In genomic region chr9:86286278-86286677, GRCh38 we compare ENCODE assay signal across 24 cellular contexts. TPM values are rescaled to one million over a fixed set of nuclear protein-coding genes. Genes with fewer than 3 reads are reported as not detected.
A peak's percentile ranks its signal among the peaks of the same experiment; 100 is the strongest.
DNase-seq lines count a peak whose midpoint lies in the region; ATAC-seq and TF ChIP-seq lines count a peak whose summit lies in the region.
"Had no signal": no experiment of that assay in that cellular context is flagged by ENCODE, and none has a peak within 500 bp of the region (broad histone marks: within the 10 kb centered on the region; RNA-seq: fewer than 3 reads in every experiment).

No MANE protein-coding gene starts in this region.

- H3K27me3 Mint-ChIP-seq in activated naive CD8-positive, alpha-beta T cell = no peaks in the 10 kb centered on the region
- H3K27me3 Mint-ChIP-seq in activated naive CD8-positive, alpha-beta T cell treated with anti-CD3 and anti-CD28 coated beads for 36 hours = no peaks in the 10 kb centered on the region
- H3K27me3 Mint-ChIP-seq in T-helper 17 cell = no peaks in the 10 kb centered on the region
- H3K27me3 Mint-ChIP-seq in stimulated activated naive B cell treated with anti-CD40 and anti-IgM and Interleukin-4, amounts not matched to agents 10 μg/mL and 1 μg/mL and 100 μg/mL, for 72 hours = no peaks in the 10 kb centered on the region
- H3K27me3 Mint-ChIP-seq: activated naive CD8-positive, alpha-beta T cell treated with anti-CD3 and anti-CD28 coated beads, Interleukin-2, amount 50 U/mL, for 24 hours had no signal

- CTCF ChIA-PET in HEK293T (lab: Yijun Ruan, JAX) = no interaction called here

- no peaks in the 10 kb centered on the region for H3K9me3 Mint-ChIP-seq in activated naive CD8-positive, alpha-beta T cell (ENCODE audit: low read depth)
- no peaks in the 10 kb centered on the region for H3K9me3 Mint-ChIP-seq in activated naive CD8-positive, alpha-beta T cell treated with anti-CD3 and anti-CD28 coated beads for 36 hours
- no peaks in the 10 kb centered on the region for H3K9me3 Mint-ChIP-seq in stimulated activated naive B cell treated with anti-CD40 and anti-IgM and Interleukin-4, amounts not matched to agents 10 μg/mL and 1 μg/mL and 100 μg/mL, for 72 hours
- H3K9me3 Mint-ChIP-seq: activated naive CD8-positive, alpha-beta T cell treated with anti-CD3 and anti-CD28 coated beads, Interleukin-2, amount 50 U/mL, for 24 hours; activated T-helper 2 cell treated with anti-CD3 and anti-CD28 coated beads, Interferon-gamma antibody, Interleukin-2, Interleukin-4, amounts not matched to agents 10 μg/mL and 5 μg/mL and 100 μg/mL, durations not matched to agents 14 hours and 24 hours and 36 hours had no signal

- no peak for TF ChIP-seq POLR2A in erythroblast (IDR thresholded peaks at IDR 0.05; ENCODE audit: low read length)
- no peak for TF ChIP-seq POLR2A in breast epithelium (IDR thresholded peaks at IDR 0.05)

- ATAC-seq in T-helper 17 cell = no peak
- ATAC-seq in stimulated activated naive B cell treated with anti-CD40 and anti-IgM and Interleukin-4, amounts not matched to agents 10 μg/mL and 1 μg/mL and 100 μg/mL, for 72 hours (replicated peaks) = no peak
- ATAC-seq: activated CD4-positive, CD25-positive, alpha-beta regulatory T cell treated with anti-CD3 and anti-CD28 coated beads, Interleukin-2, amount 50 U/mL, for 24 hours; activated naive CD8-positive, alpha-beta T cell treated with anti-CD3 and anti-CD28 coated beads, Interleukin-2, amount 50 U/mL, for 24 hours; body of pancreas; heart left ventricle; PC-3; right cardiac atrium had no signal

- no peaks in the 10 kb centered on the region for H3K36me3 ChIP-seq in breast epithelium
- H3K36me3 ChIP-seq: colonic mucosa, ovary had no signal

- no peak overlapping the region for H3K4me3 Mint-ChIP-seq in activated naive CD8-positive, alpha-beta T cell
- no peak overlapping the region for H3K4me3 Mint-ChIP-seq in activated naive CD8-positive, alpha-beta T cell treated with anti-CD3 and anti-CD28 coated beads for 36 hours
- no peak overlapping the region for H3K4me3 Mint-ChIP-seq in T-helper 17 cell
- H3K4me3 Mint-ChIP-seq in stimulated activated naive B cell treated with anti-CD40 and anti-IgM and Interleukin-4, amounts not matched to agents 10 μg/mL and 1 μg/mL and 100 μg/mL, for 72 hours = no peak overlapping the region
- H3K4me3 Mint-ChIP-seq: activated naive CD8-positive, alpha-beta T cell treated with anti-CD3 and anti-CD28 coated beads, Interleukin-2, amount 50 U/mL, for 24 hours had no signal

- TF ChIP-seq CTCF in breast epithelium (IDR thresholded peaks at IDR 0.05) = no peak

- no peaks in the 10 kb centered on the region for H3K27me3 ChIP-seq in breast epithelium
- H3K27me3 ChIP-seq: body of pancreas, colonic mucosa, heart left ventricle, ovary, testis had no signal

- no peak for DNase-seq in activated naive CD8-positive, alpha-beta T cell treated with anti-CD3 and anti-CD28 coated beads for 36 hours
- DNase-seq in T-helper 17 cell (no peak), erythroblast (lab: John Stamatoyannopoulos, UW) (peak; percentile 89 to 95), breast epithelium (ENCODE audit: low spot score in 2 of 2) (no peak), HEK293T (ENCODE audit: extremely low spot score) (no peak)
- no peak for DNase-seq in stimulated activated naive B cell treated with anti-CD40 and anti-IgM and Interleukin-4, amounts not matched to agents 10 μg/mL and 1 μg/mL and 100 μg/mL, for 72 hours
- no peak for DNase-seq in stimulated activated CD4-positive, alpha-beta T cell treated with anti-CD3 and anti-CD28 coated beads, Interleukin-4, amount 100 ng/mL, for 4 hours
- DNase-seq: activated naive CD8-positive, alpha-beta T cell treated with anti-CD3 and anti-CD28 coated beads, Interleukin-2, amount 50 U/mL, for 24 hours; body of pancreas; colonic mucosa; heart left ventricle; MM.1S; NCI-H1436; NCI-H2171 treated with DMSO at 0.1 percent for 48 hours; right cardiac atrium; SIG-M5; stimulated activated CD4-positive, alpha-beta T cell treated with anti-CD3 and anti-CD28 coated beads, Interleukin-12 subunit alpha, Interleukin-12 subunit beta, amount 100 ng/mL, for 4 hours had no signal

- H3K4me3 ChIP-seq in breast epithelium = no peak overlapping the region
- H3K4me3 ChIP-seq: body of pancreas, colonic mucosa, heart left ventricle, lung, ovary, testis had no signal

- no peaks in the 10 kb centered on the region for H3K36me3 Mint-ChIP-seq in activated naive CD8-positive, alpha-beta T cell
- H3K36me3 Mint-ChIP-seq in activated naive CD8-positive, alpha-beta T cell treated with anti-CD3 and anti-CD28 coated beads for 36 hours = peaks cover 2% of the 10 kb centered on the region
- no peaks in the 10 kb centered on the region for H3K36me3 Mint-ChIP-seq in T-helper 17 cell (ENCODE audit: low read depth)
- H3K36me3 Mint-ChIP-seq in stimulated activated naive B cell treated with anti-CD40 and anti-IgM and Interleukin-4, amounts not matched to agents 10 μg/mL and 1 μg/mL and 100 μg/mL, for 72 hours = peaks cover 3 to 8% of the 10 kb centered on the region in 2 donors

- POLR2A ChIA-PET in HEK293T (lab: Yijun Ruan, JAX) = no interaction called here

- no peaks in the 10 kb centered on the region for H3K9me3 ChIP-seq in T-helper 17 cell (ENCODE audit: control insufficient read depth, low read length, poor library complexity, severe bottlenecking)
- H3K9me3 ChIP-seq in breast epithelium = no peaks in the 10 kb centered on the region
- H3K9me3 ChIP-seq: body of pancreas, colonic mucosa, heart left ventricle, ovary, testis had no signal

- no peaks in the 10 kb centered on the region for H3K4me1 ChIP-seq in breast epithelium
- H3K4me1 ChIP-seq: colonic mucosa had no signal

- H3K4me1 Mint-ChIP-seq in activated naive CD8-positive, alpha-beta T cell (ENCODE audit: low read depth) = peaks cover 21% of the 10 kb centered on the region
- H3K4me1 Mint-ChIP-seq in activated naive CD8-positive, alpha-beta T cell treated with anti-CD3 and anti-CD28 coated beads for 36 hours = peaks cover 18% of the 10 kb centered on the region
- peaks cover 13% of the 10 kb centered on the region for H3K4me1 Mint-ChIP-seq in T-helper 17 cell
- H3K4me1 Mint-ChIP-seq in stimulated activated naive B cell treated with anti-CD40 and anti-IgM and Interleukin-4, amounts not matched to agents 10 μg/mL and 1 μg/mL and 100 μg/mL, for 72 hours = peaks cover 7 to 18% of the 10 kb centered on the region in 2 donors

- no peak overlapping the region for H3K27ac ChIP-seq in breast epithelium
- H3K27ac ChIP-seq: body of pancreas, colonic mucosa, heart left ventricle, ovary had no signal

- intact Hi-C loops in breast epithelium (cut with DNase I; ENCODE audit: low total_unique reads) = no loop called here

- H3K27ac Mint-ChIP-seq in activated naive CD8-positive, alpha-beta T cell = peak overlapping the region; percentile 41
- H3K27ac Mint-ChIP-seq in activated naive CD8-positive, alpha-beta T cell treated with anti-CD3 and anti-CD28 coated beads for 36 hours = no peak overlapping the region
- peak overlapping the region; percentile 67 for H3K27ac Mint-ChIP-seq in T-helper 17 cell
- H3K27ac Mint-ChIP-seq in stimulated activated naive B cell treated with anti-CD40 and anti-IgM and Interleukin-4, amounts not matched to agents 10 μg/mL and 1 μg/mL and 100 μg/mL, for 72 hours = peak overlapping the region; percentile 14
- H3K27ac Mint-ChIP-seq: activated T-helper 2 cell treated with anti-CD3 and anti-CD28 coated beads, Interferon-gamma antibody, Interleukin-2, Interleukin-4, amounts not matched to agents 10 μg/mL and 5 μg/mL and 100 μg/mL, durations not matched to agents 14 hours and 24 hours and 36 hours had no signal

TF ChIP-seq in HEK293T, 16 proteins besides CTCF, POLR2A, EP300 and RAD21:
- TF ChIP-seq TARDBP (IDR thresholded peaks at IDR 0.05) = no peak
TF ChIP-seq in HEK293T: peak in this region for 0.

RNA-seq across cellular contexts. Expression of gene ISCA1, which starts 3.9 kb away (rescaled TPM):
- total RNA-seq in activated naive CD8-positive, alpha-beta T cell treated with anti-CD3 and anti-CD28 coated beads for 36 hours = 10 to 100 TPM; 33.9 to 35.8 TPM
- total RNA-seq in T-helper 17 cell (10 to 100 TPM; 66.9 to 87.2 TPM), breast epithelium (10 to 100 TPM; 35.7 to 53.1 (median 38.3) TPM)

RNA-seq across cellular contexts. Expression of gene C9orf153, which starts 26.8 kb away (rescaled TPM):
- under 1 TPM in 1 of 2 experiments, not detected in 1; 0.38 TPM for total RNA-seq in activated naive CD8-positive, alpha-beta T cell treated with anti-CD3 and anti-CD28 coated beads for 36 hours
- total RNA-seq in T-helper 17 cell (under 1 TPM; 0.21 to 0.92 TPM), breast epithelium (under 1 TPM; 0.59 to 0.80 (median 0.66) TPM)
- total RNA-seq: colonic mucosa had no signal

Comparison
In these comparisons a context has a peak if more than half of its experiments do, and no peak if none do; other contexts are left out.
1. DNase-seq: peak in erythroblast (2 of 2); none in activated naive CD8-positive, alpha-beta T cell treated with anti-CD3 and anti-CD28 coated beads for 36 hours (single experiment), T-helper 17 cell (0 of 3), stimulated activated naive B cell treated with anti-CD40 and anti-IgM and Interleukin-4, amounts not matched to agents 10 μg/mL and 1 μg/mL and 100 μg/mL, for 72 hours (single experiment), breast epithelium (0 of 2), HEK293T (single experiment) and stimulated activated CD4-positive, alpha-beta T cell treated with anti-CD3 and anti-CD28 coated beads, Interleukin-4, amount 100 ng/mL, for 4 hours (0 of 2).